In the genomic region with DNA sequence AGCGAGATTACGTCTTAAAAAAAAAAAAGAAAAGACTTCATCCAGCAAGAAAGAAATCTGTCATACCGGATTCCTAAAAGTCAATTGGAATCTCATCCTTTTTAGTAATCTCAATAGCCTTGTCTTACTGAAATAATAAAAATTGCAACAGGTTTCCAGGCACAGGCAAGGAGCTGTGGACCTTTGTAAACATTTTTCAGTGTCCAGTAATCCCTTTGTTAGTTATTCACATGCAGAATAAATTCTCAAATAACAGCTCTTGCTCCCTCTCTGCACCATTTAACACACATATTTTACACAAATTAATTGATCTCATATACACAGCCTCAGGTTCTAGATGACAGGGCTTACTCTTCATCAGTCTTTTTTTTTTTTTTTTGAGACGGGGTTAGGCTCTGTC, we compare ENCODE assay signal across 29 cellular contexts.
"Had no signal": no experiment of that assay in that cellular context is flagged by ENCODE, and none has a peak within 500 bp of the region (broad histone marks: within the 10 kb centered on the region; RNA-seq: fewer than 3 reads in every experiment).

No MANE protein-coding gene starts in this region.

- H3K27ac ChIP-seq: stomach, suprapubic skin, testis, thoracic aorta, thyroid gland, tibial artery, tibial nerve, transverse colon, upper lobe of left lung, upper lobe of right lung, uterus, vagina had no signal

- H3K4me1 ChIP-seq: stomach, suprapubic skin, thyroid gland, tibial artery, tibial nerve, transverse colon, upper lobe of left lung, upper lobe of right lung, uterus, vagina had no signal

- H3K36me3 ChIP-seq: stomach, suprapubic skin, thoracic aorta, thyroid gland, tibial artery, tibial nerve, transverse colon, upper lobe of left lung, upper lobe of right lung, uterus, vagina had no signal

- H3K4me1 Mint-ChIP-seq: stimulated activated effector memory CD8-positive, alpha-beta T cell treated with anti-CD3 and anti-CD28 coated beads, Interleukin-12 subunit alpha, Interleukin-12 subunit beta, amount 100 ng/mL, for 72 hours; stimulated activated memory B cell treated with anti-CD40 and anti-IgM and Interleukin-4, amounts not matched to agents 10 μg/mL and 1 μg/mL and 100 μg/mL, for 72 hours; stimulated activated naive B cell treated with anti-CD40 and anti-IgM and Interleukin-4, amounts not matched to agents 10 μg/mL and 1 μg/mL and 100 μg/mL, for 72 hours; stimulated activated naive CD8-positive, alpha-beta T cell treated with anti-CD3 and anti-CD28 coated beads, Interleukin-15, amount 100 ng/mL, for 72 hours had no signal

- FAIRE-seq: urothelium cell line had no signal

- H3K36me3 Mint-ChIP-seq: stimulated activated effector memory CD8-positive, alpha-beta T cell treated with anti-CD3 and anti-CD28 coated beads, Interleukin-12 subunit alpha, Interleukin-12 subunit beta, amount 100 ng/mL, for 72 hours; stimulated activated memory B cell treated with anti-CD40 and anti-IgM and Interleukin-4, amounts not matched to agents 10 μg/mL and 1 μg/mL and 100 μg/mL, for 72 hours; stimulated activated naive B cell treated with anti-CD40 and anti-IgM and Interleukin-4, amounts not matched to agents 10 μg/mL and 1 μg/mL and 100 μg/mL, for 72 hours; type B pancreatic cell had no signal

- H3K4me3 ChIP-seq: stomach, suprapubic skin, testis, thoracic aorta, thyroid gland, tibial artery, tibial nerve, transverse colon, upper lobe of left lung, upper lobe of right lung, uterus, vagina had no signal

- ATAC-seq: stimulated activated effector memory CD8-positive, alpha-beta T cell treated with anti-CD3 and anti-CD28 coated beads, Interleukin-12 subunit alpha, Interleukin-12 subunit beta, amount 100 ng/mL, for 72 hours; stimulated activated memory B cell treated with anti-CD40 and anti-IgM and Interleukin-4, amounts not matched to agents 10 μg/mL and 1 μg/mL and 100 μg/mL, for 72 hours; stimulated activated naive B cell treated with anti-CD40 and anti-IgM and Interleukin-4, amounts not matched to agents 10 μg/mL and 1 μg/mL and 100 μg/mL, for 72 hours; stimulated activated naive CD8-positive, alpha-beta T cell treated with anti-CD3 and anti-CD28 coated beads, Interleukin-15, amount 100 ng/mL, for 72 hours; stimulated activated naive CD8-positive, alpha-beta T cell treated with anti-CD3 and anti-CD28 coated beads, Interleukin-15, Interleukin-2, amounts not matched to agents 100 U/mL and 50 U/mL, for 24 hours; upper lobe of right lung had no signal

- H3K4me3 Mint-ChIP-seq: stimulated activated effector memory CD8-positive, alpha-beta T cell treated with anti-CD3 and anti-CD28 coated beads, Interleukin-12 subunit alpha, Interleukin-12 subunit beta, amount 100 ng/mL, for 72 hours; stimulated activated memory B cell treated with anti-CD40 and anti-IgM and Interleukin-4, amounts not matched to agents 10 μg/mL and 1 μg/mL and 100 μg/mL, for 72 hours; stimulated activated naive B cell treated with anti-CD40 and anti-IgM and Interleukin-4, amounts not matched to agents 10 μg/mL and 1 μg/mL and 100 μg/mL, for 72 hours; stimulated activated naive CD8-positive, alpha-beta T cell treated with anti-CD3 and anti-CD28 coated beads, Interleukin-15, amount 100 ng/mL, for 72 hours; stimulated activated naive CD8-positive, alpha-beta T cell treated with anti-CD3 and anti-CD28 coated beads, Interleukin-15, Interleukin-2, amounts not matched to agents 100 ng/mL and 50 ng/mL, for 24 hours; type B pancreatic cell had no signal

- H3K9me3 ChIP-seq: stomach, suprapubic skin, testis, thoracic aorta, thyroid gland, tibial artery, tibial nerve, transverse colon, upper lobe of left lung, upper lobe of right lung, uterus, vagina had no signal

- H3K27me3 Mint-ChIP-seq: stimulated activated memory B cell treated with anti-CD40 and anti-IgM and Interleukin-4, amounts not matched to agents 10 μg/mL and 1 μg/mL and 100 μg/mL, for 72 hours; stimulated activated naive B cell treated with anti-CD40 and anti-IgM and Interleukin-4, amounts not matched to agents 10 μg/mL and 1 μg/mL and 100 μg/mL, for 72 hours; stimulated activated naive CD8-positive, alpha-beta T cell treated with anti-CD3 and anti-CD28 coated beads, Interleukin-15, amount 100 ng/mL, for 72 hours; stimulated activated naive CD8-positive, alpha-beta T cell treated with anti-CD3 and anti-CD28 coated beads, Interleukin-15, Interleukin-2, amounts not matched to agents 100 ng/mL and 50 ng/mL, for 24 hours; type B pancreatic cell had no signal

- H3K27ac Mint-ChIP-seq: stimulated activated effector memory CD8-positive, alpha-beta T cell treated with anti-CD3 and anti-CD28 coated beads, Interleukin-12 subunit alpha, Interleukin-12 subunit beta, amount 100 ng/mL, for 72 hours; stimulated activated memory B cell treated with anti-CD40 and anti-IgM and Interleukin-4, amounts not matched to agents 10 μg/mL and 1 μg/mL and 100 μg/mL, for 72 hours; stimulated activated naive B cell treated with anti-CD40 and anti-IgM and Interleukin-4, amounts not matched to agents 10 μg/mL and 1 μg/mL and 100 μg/mL, for 72 hours; stimulated activated naive CD8-positive, alpha-beta T cell treated with anti-CD3 and anti-CD28 coated beads, Interleukin-15, Interleukin-2, amounts not matched to agents 100 ng/mL and 50 ng/mL, for 24 hours; type B pancreatic cell had no signal

- DNase-seq: stimulated activated CD4-positive, alpha-beta T cell treated with anti-CD3 and anti-CD28 coated beads, Interleukin-2, amount 100 ng/mL, for 48 hours; stimulated activated CD4-positive, alpha-beta T cell treated with anti-CD3 and anti-CD28 coated beads, Interleukin-4, amount 100 ng/mL, for 1 hour; stimulated activated CD4-positive, alpha-beta T cell treated with anti-CD3 and anti-CD28 coated beads, Interleukin-4, amount 100 ng/mL, for 24 hours; stimulated activated CD4-positive, alpha-beta T cell treated with anti-CD3 and anti-CD28 coated beads, Interleukin-4, amount 100 ng/mL, for 4 hours; stimulated activated CD8-positive, alpha-beta memory T cell treated with anti-CD3 and anti-CD28 coated beads, Interleukin-4, amount 100 ng/mL, for 48 hours; stimulated activated naive B cell treated with anti-CD40 and anti-IgM and Interleukin-4, amounts not matched to agents 10 μg/mL and 1 μg/mL and 100 μg/mL, for 72 hours; stimulated activated naive CD4-positive, alpha-beta T cell; stimulated activated naive CD4-positive, alpha-beta T cell treated with Interleukin-2 at 50 U/mL for 16 hours; stimulated activated naive CD8-positive, alpha-beta T cell treated with anti-CD3 and anti-CD28 coated beads, Interleukin-15, amount 100 ng/mL, for 72 hours; stimulated activated naive CD8-positive, alpha-beta T cell treated with anti-CD3 and anti-CD28 coated beads, Interleukin-15, Interleukin-2, amounts not matched to agents 100 U/mL and 50 U/mL, for 24 hours; stomach; substantia nigra; testis; thyroid gland; tibial artery; transverse colon; trophoblast cell; upper lobe of left lung; upper lobe of right lung; uterus had no signal

- H3K9me3 Mint-ChIP-seq: stimulated activated effector memory CD8-positive, alpha-beta T cell treated with anti-CD3 and anti-CD28 coated beads, Interleukin-12 subunit alpha, Interleukin-12 subunit beta, amount 100 ng/mL, for 72 hours; stimulated activated memory B cell treated with anti-CD40 and anti-IgM and Interleukin-4, amounts not matched to agents 10 μg/mL and 1 μg/mL and 100 μg/mL, for 72 hours; stimulated activated naive B cell treated with anti-CD40 and anti-IgM and Interleukin-4, amounts not matched to agents 10 μg/mL and 1 μg/mL and 100 μg/mL, for 72 hours; stimulated activated naive CD8-positive, alpha-beta T cell treated with anti-CD3 and anti-CD28 coated beads, Interleukin-15, amount 100 ng/mL, for 72 hours; stimulated activated naive CD8-positive, alpha-beta T cell treated with anti-CD3 and anti-CD28 coated beads, Interleukin-15, Interleukin-2, amounts not matched to agents 100 ng/mL and 50 ng/mL, for 24 hours; type B pancreatic cell had no signal
